ENCODE assay signal across 19 cellular contexts in the genomic region with DNA sequence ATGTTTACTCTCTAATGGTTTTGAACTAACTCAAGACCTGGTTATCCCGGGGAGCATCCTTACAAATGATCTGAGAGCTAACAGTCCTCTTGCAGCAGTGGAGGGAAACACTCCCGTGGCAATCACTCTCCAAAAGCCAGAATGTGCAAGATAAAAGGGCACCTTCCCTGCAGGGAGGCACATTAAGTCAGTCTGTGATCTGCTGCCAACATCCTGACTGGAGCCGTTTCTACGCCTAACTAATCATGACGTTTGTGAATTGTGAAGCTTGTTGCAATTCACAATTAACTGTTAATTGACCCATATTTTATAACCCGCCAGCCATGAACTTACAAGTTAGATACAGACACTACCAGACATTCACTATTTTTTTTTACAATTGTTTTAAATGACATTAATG. TPM values are rescaled to one million over a fixed set of nuclear protein-coding genes. Genes with fewer than 3 reads are reported as not detected.
DNase-seq lines count a peak whose midpoint lies in the region; ATAC-seq, FAIRE-seq and TF ChIP-seq lines count a peak whose summit lies in the region.
"Had no signal": no experiment of that assay in that cellular context is flagged by ENCODE, and none has a peak within 500 bp of the region (broad histone marks: within the 10 kb centered on the region; RNA-seq: fewer than 3 reads in every experiment).

No MANE protein-coding gene starts in this region.

- H3K27ac ChIP-seq in GM23338 (ENCODE audit: low read depth) (no peak overlapping the region), tibial artery (no peak overlapping the region)
- H3K27ac ChIP-seq: heart right ventricle, upper lobe of right lung had no signal

- peaks cover 6% of the 10 kb centered on the region; the same call in 1 of the 2 replicates for H3K4me1 ChIP-seq in GM23338 (ENCODE audit: insufficient read depth)
- no peaks in the 10 kb centered on the region for H3K4me1 ChIP-seq in tibial artery
- H3K4me1 ChIP-seq: upper lobe of right lung had no signal

- no peak overlapping the region for H2AFZ ChIP-seq in GM23338

- H3K4me3 Mint-ChIP-seq in GM23338 (no peak overlapping the region), chondrocyte (ENCODE audit: unreplicated experiment) (no peak overlapping the region)
- H3K4me3 Mint-ChIP-seq: activated naive CD8-positive, alpha-beta T cell treated with anti-CD3 and anti-CD28 coated beads, Interleukin-2, amount 50 U/mL, for 24 hours; T-helper 1 cell treated with Interleukin-12 subunit alpha and Interleukin-12 subunit beta and Interleukin-4 antibody, amounts not matched to agents 30 μg/mL and 1 μg/mL, for 36 hours had no signal

- ATAC-seq in GM23338, result peak; percentile 64
- ATAC-seq: activated CD4-positive, CD25-positive, alpha-beta regulatory T cell treated with anti-CD3 and anti-CD28 coated beads, Interleukin-2, amount 50 U/mL, for 24 hours; activated naive CD8-positive, alpha-beta T cell treated with anti-CD3 and anti-CD28 coated beads, Interleukin-2, amount 50 U/mL, for 24 hours; stimulated activated naive CD8-positive, alpha-beta T cell treated with anti-CD3 and anti-CD28 coated beads, Interleukin-15, Interleukin-2, amounts not matched to agents 100 U/mL and 50 U/mL, for 24 hours; upper lobe of right lung had no signal

- TF ChIP-seq CTCF in D721Med (IDR thresholded peaks at IDR 0.05; ENCODE audit: insufficient read depth, missing control alignments) (no peak), GM23338 (conservative IDR thresholded peaks at IDR 0.05; ENCODE audit: low read depth in 2 of 2) (no peak), tibial artery (IDR thresholded peaks at IDR 0.05) (no peak), chondrocyte (IDR thresholded peaks at IDR 0.05) (no peak)

- 0 out of 2 replicates have a peak, but pooled peaks cover 3% of the 10 kb centered on the region for H4K20me1 ChIP-seq in GM23338 (replicated peaks; ENCODE audit: insufficient read depth)

- intact Hi-C loops in tibial artery (cut with DNase I; ENCODE audit: low total_unique reads), result no loop called here

- no peak overlapping the region for H3K4me2 ChIP-seq in GM23338

- H3K9me3 Mint-ChIP-seq in GM23338, result no peaks in the 10 kb centered on the region
- H3K9me3 Mint-ChIP-seq in chondrocyte (ENCODE audit: low read depth), result no peaks in the 10 kb centered on the region
- H3K9me3 Mint-ChIP-seq: activated naive CD8-positive, alpha-beta T cell treated with anti-CD3 and anti-CD28 coated beads, Interleukin-2, amount 50 U/mL, for 24 hours; T-helper 1 cell treated with Interleukin-12 subunit alpha and Interleukin-12 subunit beta and Interleukin-4 antibody, amounts not matched to agents 30 μg/mL and 1 μg/mL, for 36 hours had no signal

- H3K36me3 ChIP-seq in GM23338 (ENCODE audit: insufficient read depth) (no peaks in the 10 kb centered on the region), tibial artery (no peaks in the 10 kb centered on the region)
- H3K36me3 ChIP-seq: HAP-1, heart right ventricle, upper lobe of right lung had no signal

- peaks cover 30% of the 10 kb centered on the region for H3K4me1 Mint-ChIP-seq in GM23338
- peaks cover under 1% of the 10 kb centered on the region for H3K4me1 Mint-ChIP-seq in chondrocyte (ENCODE audit: low read depth)

- H3K27me3 Mint-ChIP-seq in GM23338 (ENCODE audit: insufficient read depth, low read depth, poor library complexity), result no peaks in the 10 kb centered on the region
- peaks cover 15% of the 10 kb centered on the region for H3K27me3 Mint-ChIP-seq in chondrocyte (ENCODE audit: low read depth)
- H3K27me3 Mint-ChIP-seq: activated naive CD8-positive, alpha-beta T cell treated with anti-CD3 and anti-CD28 coated beads, Interleukin-2, amount 50 U/mL, for 24 hours had no signal

- H3F3A ChIP-seq in GM23338 (replicated peaks; ENCODE audit: low read depth), result no peaks in the 10 kb centered on the region

- no peaks in the 10 kb centered on the region for H3K79me2 ChIP-seq in GM23338 (replicated peaks; ENCODE audit: insufficient read depth)

- H3K36me3 Mint-ChIP-seq in GM23338 (ENCODE audit: low read depth) (no peaks in the 10 kb centered on the region; the same call in 2 of the 3 replicates), chondrocyte (ENCODE audit: low read depth) (no peaks in the 10 kb centered on the region)

- no peaks in the 10 kb centered on the region for H3K9me2 ChIP-seq in GM23338 (ENCODE audit: insufficient read depth)

- DNase-seq in D721Med (ENCODE audit: insufficient read length, low spot score), result no peak
- DNase-seq in GM23338 (ENCODE audit: low spot score), result peak; percentile 27
- peak; percentile 23 for DNase-seq in NCI-H345 treated with DMSO at 0.1 percent for 48 hours (lab: John Stamatoyannopoulos, UW; ENCODE audit: unreplicated experiment)
- peak; percentile 37 for DNase-seq in iPS-NIHi11 (ENCODE audit: low spot score)
- no peak for DNase-seq in tibial artery
- DNase-seq in chondrocyte (ENCODE audit: low spot score), result no peak
- no peak for DNase-seq in iPS-NIHi7 (ENCODE audit: extremely low spot score)
- DNase-seq in stimulated activated CD4-positive, alpha-beta T cell treated with anti-CD3 and anti-CD28 coated beads, Interleukin-4, amount 100 ng/mL, for 24 hours, result no peak
- DNase-seq: activated naive CD8-positive, alpha-beta T cell treated with anti-CD3 and anti-CD28 coated beads, Interleukin-2, amount 50 U/mL, for 24 hours; heart right ventricle; kidney glomerular epithelial cell; midbrain; SHP77 treated with DMSO at 0.1 percent for 48 hours; stimulated activated naive CD8-positive, alpha-beta T cell treated with anti-CD3 and anti-CD28 coated beads, Interleukin-15, Interleukin-2, amounts not matched to agents 100 U/mL and 50 U/mL, for 24 hours; upper lobe of right lung had no signal

- H3K4me3 ChIP-seq in GM23338 (no peak overlapping the region), tibial artery (no peak overlapping the region)
- H3K4me3 ChIP-seq: HAP-1, heart right ventricle, upper lobe of right lung had no signal

- H3K27me3 ChIP-seq in GM23338 (ENCODE audit: insufficient read depth), result no peaks in the 10 kb centered on the region
- peaks cover 0 to 11% of the 10 kb centered on the region in 2 donors for H3K27me3 ChIP-seq in tibial artery
- H3K27me3 ChIP-seq: upper lobe of right lung had no signal

- FAIRE-seq in D721Med (lab: Jason Lieb, UNC), result peak; percentile 51
- FAIRE-seq: HTR-8/SVneo had no signal

- H3K9me3 ChIP-seq in tibial artery, result no peaks in the 10 kb centered on the region
- H3K9me3 ChIP-seq: HAP-1, heart right ventricle, upper lobe of right lung had no signal

- no peak overlapping the region for H3K27ac Mint-ChIP-seq in GM23338
- H3K27ac Mint-ChIP-seq in chondrocyte (ENCODE audit: unreplicated experiment), result no peak overlapping the region
- H3K27ac Mint-ChIP-seq: T-helper 1 cell treated with Interleukin-12 subunit alpha and Interleukin-12 subunit beta and Interleukin-4 antibody, amounts not matched to agents 30 μg/mL and 1 μg/mL, for 36 hours had no signal

TF ChIP-seq in GM23338, 12 proteins besides CTCF, POLR2A, EP300 and RAD21 (continues in another document):
- TF ChIP-seq ZNF331 (CRISPR knock-in tag; IDR thresholded peaks at IDR 0.05; ENCODE audit: low read depth), result no peak
- no peak for TF ChIP-seq NANOG (IDR thresholded peaks at IDR 0.05; ENCODE audit: borderline replicate concordance)
- TF ChIP-seq POLR2AphosphoS5 (IDR thresholded peaks at IDR 0.05; ENCODE audit: low read depth), result no peak
- TF ChIP-seq, protein P1, sequence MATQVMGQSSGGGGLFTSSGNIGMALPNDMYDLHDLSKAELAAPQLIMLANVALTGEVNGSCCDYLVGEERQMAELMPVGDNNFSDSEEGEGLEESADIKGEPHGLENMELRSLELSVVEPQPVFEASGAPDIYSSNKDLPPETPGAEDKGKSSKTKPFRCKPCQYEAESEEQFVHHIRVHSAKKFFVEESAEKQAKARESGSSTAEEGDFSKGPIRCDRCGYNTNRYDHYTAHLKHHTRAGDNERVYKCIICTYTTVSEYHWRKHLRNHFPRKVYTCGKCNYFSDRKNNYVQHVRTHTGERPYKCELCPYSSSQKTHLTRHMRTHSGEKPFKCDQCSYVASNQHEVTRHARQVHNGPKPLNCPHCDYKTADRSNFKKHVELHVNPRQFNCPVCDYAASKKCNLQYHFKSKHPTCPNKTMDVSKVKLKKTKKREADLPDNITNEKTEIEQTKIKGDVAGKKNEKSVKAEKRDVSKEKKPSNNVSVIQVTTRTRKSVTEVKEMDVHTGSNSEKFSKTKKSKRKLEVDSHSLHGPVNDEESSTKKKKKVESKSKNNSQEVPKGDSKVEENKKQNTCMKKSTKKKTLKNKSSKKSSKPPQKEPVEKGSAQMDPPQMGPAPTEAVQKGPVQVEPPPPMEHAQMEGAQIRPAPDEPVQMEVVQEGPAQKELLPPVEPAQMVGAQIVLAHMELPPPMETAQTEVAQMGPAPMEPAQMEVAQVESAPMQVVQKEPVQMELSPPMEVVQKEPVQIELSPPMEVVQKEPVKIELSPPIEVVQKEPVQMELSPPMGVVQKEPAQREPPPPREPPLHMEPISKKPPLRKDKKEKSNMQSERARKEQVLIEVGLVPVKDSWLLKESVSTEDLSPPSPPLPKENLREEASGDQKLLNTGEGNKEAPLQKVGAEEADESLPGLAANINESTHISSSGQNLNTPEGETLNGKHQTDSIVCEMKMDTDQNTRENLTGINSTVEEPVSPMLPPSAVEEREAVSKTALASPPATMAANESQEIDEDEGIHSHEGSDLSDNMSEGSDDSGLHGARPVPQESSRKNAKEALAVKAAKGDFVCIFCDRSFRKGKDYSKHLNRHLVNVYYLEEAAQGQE (IDR thresholded peaks at IDR 0.05; ENCODE audit: unreplicated experiment), result no peak

RNA-seq across cellular contexts. Expression of a gene that starts 52.1 kb away (rescaled TPM):
- total RNA-seq in GM23338 (2014; rRNA removed; shearing (Covaris generic)), result 11.5 and 20.2 TPM in 2 replicates
- polyA plus RNA-seq in GM23338 (2016; fragmentation: Nextera tagmentation; extraction: Ambion mirVana), result 10.1 and 10.5 TPM in 2 replicates
- 24.9 to 37.8 TPM (median 36.5 TPM) in 3 replicates for total RNA-seq in chondrocyte

Comparison
In these comparisons a context has a peak if more than half of its experiments do, and no peak if none do; other contexts are left out.
1. DNase-seq: peak in GM23338 (single experiment), NCI-H345 treated with DMSO at 0.1 percent for 48 hours (single experiment) and iPS-NIHi11 (single experiment); none in D721Med (single experiment), tibial artery (0 of 2), chondrocyte (single experiment), iPS-NIHi7 (single experiment) and stimulated activated CD4-positive, alpha-beta T cell treated with anti-CD3 and anti-CD28 coated beads, Interleukin-4, amount 100 ng/mL, for 24 hours (single experiment).